26 cellular contexts compared by ENCODE assay signal in the genomic region with DNA sequence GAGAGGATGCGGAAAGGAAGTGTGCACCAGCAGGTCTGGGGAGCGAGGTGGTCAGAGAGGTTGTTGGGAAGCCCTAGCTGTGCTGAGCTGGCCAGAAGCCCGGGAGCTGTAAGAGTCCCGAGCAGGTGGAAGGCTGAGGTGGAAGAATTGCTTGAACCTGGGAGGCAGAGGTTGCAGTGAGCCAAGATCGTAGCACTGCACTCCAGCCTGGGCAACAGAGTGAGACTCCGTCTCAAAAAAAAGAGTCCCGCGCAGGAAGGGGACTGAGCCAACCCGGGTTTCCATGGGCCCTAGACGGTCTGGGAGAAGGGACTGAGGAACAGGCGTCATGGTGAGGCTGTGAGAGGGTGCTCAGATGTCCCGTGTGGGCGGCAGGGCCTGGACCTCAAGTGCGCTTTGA.
"Had no signal": no experiment of that assay in that cellular context is flagged by ENCODE, and none has a peak within 500 bp of the region (broad histone marks: within the 10 kb centered on the region; RNA-seq: fewer than 3 reads in every experiment).

No MANE protein-coding gene starts in this region.

- H3K27ac ChIP-seq: adrenal gland, breast epithelium, SJCRH30, VCaP had no signal

- DNase-seq: activated CD4-positive, alpha-beta T cell treated with anti-CD3 and anti-CD28 coated beads for 36 hours; activated CD4-positive, alpha-beta T cell treated with anti-CD3 and anti-CD28 coated beads, Interleukin-2, amount 50 U/mL, for 4 hours; activated CD8-positive, alpha-beta memory T cell treated with anti-CD3 and anti-CD28 coated beads, Interleukin-2, amount 50 U/mL, for 48 hours; activated CD8-positive, alpha-beta T cell treated with anti-CD3 and anti-CD28 coated beads, Interleukin-2, amount 10 ng/mL, durations not matched to agents 7 days and 5 days; activated naive CD4-positive, alpha-beta T cell treated with anti-CD3 and anti-CD28 coated beads, Interleukin-2, amount 50 U/mL, for 16 hours; activated naive CD8-positive, alpha-beta T cell treated with anti-CD3 and anti-CD28 coated beads, Interleukin-2, amount 10 ng/mL, durations not matched to agents 7 days and 5 days; activated T-cell treated with anti-CD3 and anti-CD28 coated beads, Interleukin-2, amount 50 U/mL, for 1 hour; adrenal gland; anterior cingulate cortex; Karpas-422; NCI-H1048; NCI-H1417; NCI-H1930; NCI-H2171; NCI-H226; NCI-H526; NCI-H774; NK-92 treated with Interleukin-12 subunit alpha and Interleukin-12 subunit beta, amount 100 ng/mL, for 24 hours; OCI-M1; Right ventricle myocardium superior; RPMI8226; SJCRH30; SK-N-SH; T-helper 1 cell had no signal

- H3K4me1 ChIP-seq: breast epithelium had no signal

- H3K9me3 Mint-ChIP-seq: activated naive CD8-positive, alpha-beta T cell treated with anti-CD3 and anti-CD28 coated beads, Interleukin-2, amount 10 ng/mL, durations not matched to agents 7 days and 5 days had no signal

- H3K36me3 ChIP-seq: adrenal gland, breast epithelium, SJCRH30 had no signal

- H3K4me1 Mint-ChIP-seq: activated CD4-positive, alpha-beta T cell treated with anti-CD3 and anti-CD28 coated beads for 36 hours; activated naive CD8-positive, alpha-beta T cell treated with anti-CD3 and anti-CD28 coated beads, Interleukin-2, amount 10 ng/mL, durations not matched to agents 7 days and 5 days had no signal

- H3K36me3 Mint-ChIP-seq: activated naive CD8-positive, alpha-beta T cell treated with anti-CD3 and anti-CD28 coated beads, Interleukin-2, amount 10 ng/mL, durations not matched to agents 7 days and 5 days had no signal

- H3K4me3 Mint-ChIP-seq: activated CD4-positive, alpha-beta T cell treated with anti-CD3 and anti-CD28 coated beads for 36 hours; activated CD8-positive, alpha-beta T cell treated with anti-CD3 and anti-CD28 coated beads, Interleukin-2, amount 10 ng/mL, durations not matched to agents 7 days and 5 days; activated naive CD8-positive, alpha-beta T cell treated with anti-CD3 and anti-CD28 coated beads, Interleukin-2, amount 10 ng/mL, durations not matched to agents 7 days and 5 days had no signal

- H3K27ac Mint-ChIP-seq: activated CD4-positive, alpha-beta T cell treated with anti-CD3 and anti-CD28 coated beads for 36 hours; activated CD8-positive, alpha-beta T cell treated with anti-CD3 and anti-CD28 coated beads, Interleukin-2, amount 10 ng/mL, durations not matched to agents 7 days and 5 days; activated naive CD8-positive, alpha-beta T cell treated with anti-CD3 and anti-CD28 coated beads, Interleukin-2, amount 10 ng/mL, durations not matched to agents 7 days and 5 days had no signal

- H3K9me3 ChIP-seq: adrenal gland, breast epithelium, SJCRH30, SK-N-SH had no signal

- H3K27me3 ChIP-seq: adrenal gland, breast epithelium had no signal

- H3K4me3 ChIP-seq: adrenal gland, breast epithelium, SJCRH30 had no signal

- H3K27me3 Mint-ChIP-seq: activated CD4-positive, alpha-beta T cell treated with anti-CD3 and anti-CD28 coated beads for 36 hours; activated naive CD8-positive, alpha-beta T cell treated with anti-CD3 and anti-CD28 coated beads, Interleukin-2, amount 10 ng/mL, durations not matched to agents 7 days and 5 days had no signal
